ENCODE assay signal across 11 cellular contexts in the genomic region with DNA sequence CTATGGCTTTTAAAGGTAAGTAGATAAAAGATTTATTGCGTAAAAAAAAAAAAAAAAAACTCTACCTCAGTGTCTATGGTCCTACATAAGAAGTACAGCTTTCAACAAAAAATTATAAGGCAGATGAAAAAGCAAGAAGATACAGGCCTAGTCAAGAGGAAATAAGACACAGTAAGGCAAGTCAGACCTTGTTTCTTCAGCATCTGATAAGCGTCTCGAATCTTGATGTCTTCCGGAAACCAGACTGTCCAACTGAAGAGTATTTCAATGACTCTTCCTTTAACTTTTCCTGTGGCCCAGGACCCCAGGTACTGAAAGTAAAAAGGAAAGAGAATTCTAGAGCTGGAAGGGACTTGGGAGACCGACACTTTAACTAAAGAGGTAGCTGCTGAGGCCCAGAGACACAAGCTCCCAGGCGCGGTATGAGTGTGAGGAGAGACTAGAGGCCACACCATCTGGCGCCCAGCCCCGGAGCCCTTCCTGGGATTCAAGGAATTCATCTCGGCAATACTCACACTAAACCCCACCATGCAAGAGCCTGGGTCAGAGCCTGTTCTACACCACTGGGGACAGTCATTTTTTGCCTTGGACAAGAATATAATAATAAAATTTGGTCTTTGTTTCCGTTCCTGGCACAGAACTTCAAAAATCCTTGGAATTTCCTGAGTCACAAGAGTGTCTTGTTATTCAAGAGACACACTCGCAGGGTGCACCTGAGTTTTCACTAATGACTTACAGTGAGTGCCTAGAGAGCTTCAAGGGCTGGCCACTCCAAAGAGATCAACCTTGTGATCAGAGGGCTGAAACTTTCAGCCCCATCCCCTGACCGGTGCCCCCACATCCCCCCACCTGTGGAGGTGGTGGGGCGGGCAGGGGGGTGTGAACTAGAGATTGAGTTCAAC. TPM values are rescaled to one million over a fixed set of nuclear protein-coding genes. Genes with fewer than 3 reads are reported as not detected.
A peak's percentile ranks its signal among the peaks of the same experiment; 100 is the strongest.
DNase-seq lines count a peak whose midpoint lies in the region; ATAC-seq and TF ChIP-seq lines count a peak whose summit lies in the region.
"Had no signal": no experiment of that assay in that cellular context is flagged by ENCODE, and none has a peak within 500 bp of the region (broad histone marks: within the 10 kb centered on the region; RNA-seq: fewer than 3 reads in every experiment).

No MANE protein-coding gene starts in this region.

- intact Hi-C loops in posterior vena cava (cut with DNase I), result no loop called here

- no peaks in the 10 kb centered on the region for H3K27me3 Mint-ChIP-seq in effector memory CD8-positive, alpha-beta T cell
- no peaks in the 10 kb centered on the region for H3K27me3 Mint-ChIP-seq in nephron progenitor cell (ENCODE audit: low read depth, poor library complexity)
- H3K27me3 Mint-ChIP-seq: natural killer cell treated with Interleukin-12 subunit alpha and Interleukin-12 subunit beta and Interleukin-15 and Interleukin-18, amount 100 ng/mL, for 72 hours had no signal

- DNase-seq in Caki2 (ENCODE audit: low read depth) (peak; percentile 83), nephron progenitor cell (no peak), posterior vena cava (ENCODE audit: low spot score) (no peak), COR-L47 (lab: John Stamatoyannopoulos, UW) (no peak), UCSD-AML1 (lab: John Stamatoyannopoulos, UW; ENCODE audit: unreplicated experiment) (no peak), NCI-H510A (lab: John Stamatoyannopoulos, UW) (no peak)
- no peak for DNase-seq in effector memory CD8-positive, alpha-beta T cell
- DNase-seq: anterior cingulate cortex, NCI-H446 treated with DMSO at 0.1 percent for 48 hours had no signal

- TF ChIP-seq EP300 in Ishikawa (IDR thresholded peaks at IDR 0.05; ENCODE audit: borderline replicate concordance), result peak; percentile 56; the same call in 1 of the 2 replicates

- H3K4me3 Mint-ChIP-seq in effector memory CD8-positive, alpha-beta T cell, result no peak overlapping the region
- no peak overlapping the region for H3K4me3 Mint-ChIP-seq in nephron progenitor cell
- H3K4me3 Mint-ChIP-seq: natural killer cell treated with Interleukin-12 subunit alpha and Interleukin-12 subunit beta and Interleukin-15 and Interleukin-18, amount 100 ng/mL, for 72 hours had no signal

- TF ChIP-seq CTCF in nephron progenitor cell (IDR thresholded peaks at IDR 0.05), result no peak

- in situ Hi-C loops in Caki2 (cut with HindIII; ENCODE audit: low pct_unique_long_range_greater_than_20kb, low sequenced_read_pairs), result no loop called here

- no peak for ATAC-seq in effector memory CD8-positive, alpha-beta T cell (replicated peaks)
- ATAC-seq: natural killer cell treated with Interleukin-12 subunit alpha and Interleukin-12 subunit beta and Interleukin-15 and Interleukin-18, amount 100 ng/mL, for 72 hours had no signal

- peak overlapping the region; percentile 20 to 52 for H3K27ac Mint-ChIP-seq in effector memory CD8-positive, alpha-beta T cell
- peak overlapping the region; percentile 54 for H3K27ac Mint-ChIP-seq in nephron progenitor cell
- H3K27ac Mint-ChIP-seq: natural killer cell treated with Interleukin-12 subunit alpha and Interleukin-12 subunit beta and Interleukin-15 and Interleukin-18, amount 100 ng/mL, for 72 hours had no signal

- peaks cover 100% of the 10 kb centered on the region for H3K36me3 Mint-ChIP-seq in effector memory CD8-positive, alpha-beta T cell (ENCODE audit: insufficient read depth)
- H3K36me3 Mint-ChIP-seq in nephron progenitor cell (ENCODE audit: low read depth), result peaks cover 44% of the 10 kb centered on the region

- TF ChIP-seq RAD21 in Ishikawa (IDR thresholded peaks at IDR 0.05; ENCODE audit: low read depth), result no peak

- no peaks in the 10 kb centered on the region for H3K9me3 Mint-ChIP-seq in effector memory CD8-positive, alpha-beta T cell
- H3K9me3 Mint-ChIP-seq in nephron progenitor cell, result no peaks in the 10 kb centered on the region
- H3K9me3 Mint-ChIP-seq: natural killer cell treated with Interleukin-12 subunit alpha and Interleukin-12 subunit beta and Interleukin-15 and Interleukin-18, amount 100 ng/mL, for 72 hours had no signal

- H3K4me1 Mint-ChIP-seq in effector memory CD8-positive, alpha-beta T cell (ENCODE audit: low read depth in 2 of 2), result peaks cover 0 to 17% of the 10 kb centered on the region in 2 donors
- no peaks in the 10 kb centered on the region for H3K4me1 Mint-ChIP-seq in nephron progenitor cell

TF ChIP-seq in Ishikawa, 13 proteins besides CTCF, POLR2A, EP300 and RAD21:
- TF ChIP-seq REST (IDR thresholded peaks at IDR 0.05; ENCODE audit: low read depth) (no peak), NFIC (IDR thresholded peaks at IDR 0.05) (peak; percentile 83), YY1 (IDR thresholded peaks at IDR 0.05; ENCODE audit: low read depth) (0 out of 2 replicates have a peak, but pooled peaks have one; percentile 32), USF1 (IDR thresholded peaks at IDR 0.05) (no peak), FOXM1 (IDR thresholded peaks at IDR 0.05; ENCODE audit: borderline replicate concordance, low read depth) (no peak), CEBPB (IDR thresholded peaks at IDR 0.05) (no peak), ZBTB7A (IDR thresholded peaks at IDR 0.05; ENCODE audit: low read depth) (no peak), EGR1 (IDR thresholded peaks at IDR 0.05) (no peak), TCF12 (IDR thresholded peaks at IDR 0.05; ENCODE audit: low read depth) (peak; percentile 67; the same call in 1 of the 2 replicates), TAF1 (IDR thresholded peaks at IDR 0.05; ENCODE audit: low read depth) (no peak), TEAD4 (IDR thresholded peaks at IDR 0.05) (peak; percentile 94), MAX (IDR thresholded peaks at IDR 0.05) (peak; percentile 35; the same call in 1 of the 2 replicates), CREB1 (IDR thresholded peaks at IDR 0.05; ENCODE audit: low read depth) (no peak)

RNA-seq across cellular contexts. Expression of gene GGA2, which starts 18.6 kb away (rescaled TPM):
- 52.7 and 67.6 TPM in 2 replicates for total RNA-seq in Caki2 (2014; rRNA removed; shearing (Covaris generic); ENCODE audit: low replicate concordance)
- 10 to 100 TPM; 42.0 to 59.7 TPM for total RNA-seq in posterior vena cava

RNA-seq across cellular contexts. Expression of gene COG7, which starts 38.8 kb away (rescaled TPM):
- total RNA-seq in Caki2 (2014; rRNA removed; shearing (Covaris generic); ENCODE audit: low replicate concordance), result 29.4 and 42.6 TPM in 2 replicates
- 10 to 100 TPM; 13.5 to 17.4 TPM for total RNA-seq in posterior vena cava
